ENCODE assay signal across 9 cellular contexts in genomic region chr16:84641643-84642358, GRCh38. TPM values are rescaled to one million over a fixed set of nuclear protein-coding genes. Genes with fewer than 3 reads are reported as not detected.
DNase-seq lines count a peak whose midpoint lies in the region; ATAC-seq, FAIRE-seq and TF ChIP-seq lines count a peak whose summit lies in the region.
"Had no signal": no experiment of that assay in that cellular context is flagged by ENCODE, and none has a peak within 500 bp of the region (broad histone marks: within the 10 kb centered on the region; RNA-seq: fewer than 3 reads in every experiment).

No MANE protein-coding gene starts in this region.

- intact Hi-C loops in K562 (cut with micrococcal nuclease): no loop called here
- intact Hi-C loops in spleen (cut with DNase I; ENCODE audit: low total_unique reads): no loop called here

- TF ChIP-seq CTCF in SK-N-SH (IDR thresholded peaks at IDR 0.05): no peak
- no peak for TF ChIP-seq CTCF in Loucy (conservative IDR thresholded peaks at IDR 0.05; ENCODE audit: low read length)
- TF ChIP-seq CTCF in K562 (IDR thresholded peaks at IDR 0.05 in 2 of 3, conservative IDR thresholded peaks at IDR 0.05 in 1 of 3; ENCODE audit: insufficient read depth in 2 of 3, low read depth in 1 of 3, low read length in 3 of 3): no peak
- no peak for TF ChIP-seq CTCF in spleen (IDR thresholded peaks at IDR 0.05 in 8 of 11, conservative IDR thresholded peaks at IDR 0.05 in 3 of 11)
- TF ChIP-seq CTCF in omental fat pad (IDR thresholded peaks at IDR 0.05): no peak

- H4K20me1 ChIP-seq in SK-N-SH (ENCODE audit: insufficient read depth): no peaks in the 10 kb centered on the region
- no peaks in the 10 kb centered on the region for H4K20me1 ChIP-seq in Loucy (ENCODE audit: insufficient read depth, low read length, poor library complexity, severe bottlenecking)
- H4K20me1 ChIP-seq in K562 (replicated peaks; ENCODE audit: control insufficient read depth, insufficient read depth, low read length): no peaks in the 10 kb centered on the region

- TF ChIP-seq POLR2A in K562 (conservative IDR thresholded peaks at IDR 0.05) (no peak), spleen (IDR thresholded peaks at IDR 0.05) (no peak)

- TF ChIP-seq RAD21 in SK-N-SH (IDR thresholded peaks at IDR 0.05; ENCODE audit: low read length) (no peak), K562 (CRISPR knock-in tag; conservative IDR thresholded peaks at IDR 0.05 in 1 of 2, IDR thresholded peaks at IDR 0.05 in 1 of 2) (no peak)

- no TSS peak for BruUV-seq in K562 (replicated peaks; lab: Mats Ljungman, UMichigan)

- in situ Hi-C loops in K562 (cut with MboI): no loop called here

- peaks cover 3% of the 10 kb centered on the region for H3F3A ChIP-seq in SK-N-SH (replicated peaks; ENCODE audit: insufficient read depth)
- H3F3A ChIP-seq in Loucy (ENCODE audit: low read depth): no peaks in the 10 kb centered on the region

- H2AFZ ChIP-seq in SK-N-SH (ENCODE audit: low read depth) (peak overlapping the region; percentile 60; the same call in 1 of the 2 replicates), Loucy (ENCODE audit: low read length) (peak overlapping the region; percentile 76), K562 (ENCODE audit: low read depth, low read length) (peak overlapping the region; percentile 91)

- H3K4me2 ChIP-seq in SK-N-SH: peak overlapping the region; percentile 54; the same call in 1 of the 2 replicates
- peak overlapping the region; percentile 86 for H3K4me2 ChIP-seq in Loucy (ENCODE audit: low read depth, low read length, poor library complexity, severe bottlenecking)
- no peak overlapping the region for H3K4me2 ChIP-seq in K562 (ENCODE audit: insufficient read depth, low read length)

- H3K9me3 ChIP-seq in SK-N-SH (no peaks in the 10 kb centered on the region), Loucy (ENCODE audit: insufficient read depth, low read depth, low read length) (no peaks in the 10 kb centered on the region), K562 (replicated peaks; ENCODE audit: control insufficient read depth, insufficient read depth, low read depth, low read length) (no peaks in the 10 kb centered on the region), spleen (no peaks in the 10 kb centered on the region)

- H3K36me3 ChIP-seq in SK-N-SH (replicated peaks in 1 of 2; ENCODE audit: control insufficient read depth in 1 of 2, insufficient read depth in 2 of 2, low read length in 1 of 2) (no peaks in the 10 kb centered on the region), Loucy (ENCODE audit: insufficient read depth, low read length) (no peaks in the 10 kb centered on the region), K562 (ENCODE audit: control insufficient read depth, insufficient read depth, low read length) (no peaks in the 10 kb centered on the region), spleen (no peaks in the 10 kb centered on the region)

- ATAC-seq in SK-N-SH treated with all-trans-retinoic acid at 6 μM for 48 hours: no peak
- no peak for ATAC-seq in K562
- no peak for ATAC-seq in HG03432 (IDR thresholded peaks at IDR 0.05; ENCODE audit: unreplicated experiment)
- ATAC-seq in omental fat pad (ENCODE audit: low FRiP score): no peak

- TF ChIP-seq EP300 in SK-N-SH (IDR thresholded peaks at IDR 0.05; ENCODE audit: borderline replicate concordance in 1 of 2, low read depth in 1 of 2, low read length in 1 of 2) (no peak), K562 (IDR thresholded peaks at IDR 0.05; ENCODE audit: low read length) (no peak)

- DNase-seq in SK-N-SH (no peak), K562 (ENCODE audit: extremely low read depth in 1 of 4, low spot score in 3 of 4) (no peak), spleen (no peak), NOMO-1 treated with dmso at 0.1 percent for 144 hours (lab: John Stamatoyannopoulos, UW; ENCODE audit: unreplicated experiment) (no peak), omental fat pad (ENCODE audit: low spot score) (no peak)

- H3K9ac ChIP-seq in SK-N-SH: peak overlapping the region; percentile 35; the same call in 1 of the 2 replicates
- H3K9ac ChIP-seq in Loucy (ENCODE audit: low read depth, low read length, poor library complexity, severe bottlenecking): peak overlapping the region; percentile 72
- H3K9ac ChIP-seq in K562 (ENCODE audit: insufficient read depth in 1 of 2, low read depth in 2 of 2, low read length in 2 of 2): peak overlapping the region in 1 of 2 experiments; percentile 69; a peak in 1 of 4 replicates

- POLR2A ChIA-PET in SK-N-SH (lab: Yijun Ruan, JAX) (no interaction called here), K562 (lab: Yijun Ruan, JAX) (interaction anchor here (0.6 to 1.1 kb wide), 2 partner anchors 30 to 151 kb away, joined by 3 to 4 read pairs; no protein-coding TSS in a partner anchor)

- H3K4me3 ChIP-seq in SK-N-SH (ENCODE audit: low read depth in 2 of 2, low read length in 1 of 2) (no peak overlapping the region), Loucy (ENCODE audit: low read length, poor library complexity, severe bottlenecking) (peak overlapping the region; percentile 66), K562 (no peak overlapping the region), spleen (peak overlapping the region in 1 of 8 donors; percentile 44)

- FAIRE-seq in K562 (lab: Jason Lieb, UNC): no peak
- FAIRE-seq: A204.1 had no signal

- WGBS in SK-N-SH (ENCODE audit: low lambda C conversion rate): 90% methylated on average over 6 of the region's 6 CpGs
- WGBS in K562 (ENCODE audit: insufficient coverage, low coverage, missing lambda C conversion rate): 42% methylated on average over 6 of the region's 6 CpGs
- 73 to 81% (median 77%) methylated on average over 6 of the region's 6 CpGs for WGBS in spleen, 5 donors

- H3K4me1 ChIP-seq in SK-N-SH (ENCODE audit: control insufficient read depth in 1 of 2, insufficient read depth in 2 of 2, low read depth in 1 of 2, low read length in 1 of 2) (peaks cover 13 to 25% of the 10 kb centered on the region in 2 experiments; a peak in 3 of 4 replicates), Loucy (ENCODE audit: insufficient read depth, low read length, poor library complexity, severe bottlenecking) (peaks cover 30% of the 10 kb centered on the region), K562 (replicated peaks in 1 of 2; ENCODE audit: control insufficient read depth in 2 of 2, insufficient read depth in 2 of 2, low read length in 2 of 2) (peaks cover 5 to 6% of the 10 kb centered on the region in 2 experiments; a peak in 4 of 5 replicates), spleen (peaks cover 33 to 84% (median 47%) of the 10 kb centered on the region in 6 donors)

- CTCF ChIA-PET in SK-N-SH (lab: Yijun Ruan, JAX) (interaction anchor here (0.7 to 2.1 kb wide), 4 partner anchors 19 to 99 kb away, joined by 3 to 9 read pairs (median 4); no protein-coding TSS in a partner anchor), K562 (lab: Yijun Ruan, JAX; ENCODE audit: low intra/inter-chr PET ratio) (no interaction called here)

- H3K79me2 ChIP-seq in SK-N-SH (ENCODE audit: insufficient read depth) (no peaks in the 10 kb centered on the region), Loucy (ENCODE audit: insufficient read depth, low read length) (no peaks in the 10 kb centered on the region), K562 (ENCODE audit: control insufficient read depth, insufficient read depth, low read length) (no peaks in the 10 kb centered on the region)

- H3K9me2 ChIP-seq in SK-N-SH (no peaks in the 10 kb centered on the region), Loucy (replicated peaks; ENCODE audit: low read depth, low read length) (no peaks in the 10 kb centered on the region)

- no peak overlapping the region for H3K27ac ChIP-seq in SK-N-SH (ENCODE audit: low read depth in 2 of 2, low read length in 1 of 2)
- H3K27ac ChIP-seq in K562 (ENCODE audit: extremely low read depth, low read depth, low read length): no peak overlapping the region
- H3K27ac ChIP-seq in spleen: peak overlapping the region in 5 of 8 donors; percentile 44 to 82 (median 71)

- H3K27me3 ChIP-seq in SK-N-SH (ENCODE audit: insufficient read depth) (no peaks in the 10 kb centered on the region), Loucy (ENCODE audit: insufficient read depth, low read length, poor library complexity, severe bottlenecking) (no peaks in the 10 kb centered on the region), K562 (ENCODE audit: control insufficient read depth in 2 of 2, insufficient read depth in 2 of 2, low read length in 2 of 2) (peaks cover 3 to 8% of the 10 kb centered on the region in 2 experiments; a peak in 3 of 5 replicates), spleen (replicated peaks in 1 of 7) (no peaks in the 10 kb centered on the region)

- H3K9me1 ChIP-seq in K562 (ENCODE audit: control insufficient read depth, insufficient read depth, low read length): no peaks in the 10 kb centered on the region

RNA-seq across cellular contexts. Expression of gene KLHL36, which starts 6.5 kb away (rescaled TPM):
- polyA plus RNA-seq in SK-N-SH (2012; rRNA removed): 39.8 and 43.3 TPM in 2 replicates
- polyA plus RNA-seq in SK-N-SH (2012; cell fraction: cytosol; rRNA removed): 17.4 and 26.1 TPM in 2 replicates
- 94.5 and 97.9 TPM in 2 replicates for polyA plus RNA-seq in SK-N-SH (2012; cell fraction: nucleus; rRNA removed)
- 52.2 and 130 TPM in 2 replicates for total RNA-seq in K562 (2011; cell fraction: chromatin; rRNA removed; ENCODE audit: low replicate concordance)
- 84.1 and 104 TPM in 2 replicates for total RNA-seq in K562 (2011; cell fraction: nucleolus; rRNA removed)
- total RNA-seq in K562 (2011; cell fraction: nucleoplasm; rRNA removed): 79.9 and 86.4 TPM in 2 replicates
- total RNA-seq in K562 (2014; rRNA removed): 30.6 and 40.4 TPM in 2 replicates
- total RNA-seq in K562 (2014; rRNA removed; fragmentation: Illumina TruSeq; extraction: Trizol): 15.5 and 16.6 TPM in 2 replicates
- total RNA-seq in K562 (2015; rRNA removed; fragmentation: Illumina TruSeq; extraction: Trizol): 18.5 and 21.1 TPM in 2 replicates
- 48.6 and 51.2 TPM in 2 replicates for total RNA-seq in K562 (2021)
- polyA plus RNA-seq in K562 (2011; rRNA removed): 25.6 and 34.8 TPM in 2 replicates
- polyA plus RNA-seq in K562 (2011; cell fraction: cytosol; rRNA removed): 33.1 and 49.1 TPM in 2 replicates
- polyA plus RNA-seq in K562 (2011; cell fraction: nucleus; rRNA removed): 59.7 and 85.8 TPM in 2 replicates
- polyA plus RNA-seq in K562 (2012): 22.4 and 33.6 TPM in 2 replicates
- 16.5 and 20.7 TPM in 2 replicates for polyA plus RNA-seq in K562 (2014; fragmentation: Illumina TruSeq; extraction: Trizol)
- polyA plus RNA-seq in K562 (2014; fragmentation: Nextera tagmentation; extraction: Ambion mirVana): 1 to 10 TPM; 2.1 to 2.5 TPM
- polyA plus RNA-seq in K562 (2014; rRNA removed): 25.4 and 30.1 TPM in 2 replicates
- polyA minus RNA-seq in K562 (2011; rRNA and poly(A)+ RNA removed): 31.9 and 39.3 TPM in 2 replicates
- 43.7 and 62.8 TPM in 2 replicates for polyA minus RNA-seq in K562 (2011; cell fraction: cytosol; rRNA and poly(A)+ RNA removed)
- polyA minus RNA-seq in K562 (2011; cell fraction: nucleus; rRNA and poly(A)+ RNA removed): 33.7 and 40.1 TPM in 2 replicates
- total RNA-seq in spleen: 10 to 100 TPM; 63.8 to 93.6 (median 73.6) TPM
- 10 to 100 TPM; 17.8 to 32.7 (median 24.8) TPM for polyA plus RNA-seq in spleen
- 10 to 100 TPM; 60.0 to 72.2 (median 65.8) TPM for total RNA-seq in omental fat pad

RNA-seq across cellular contexts. Expression of gene COTL1, which starts 23.9 kb away (rescaled TPM):
- 59.5 and 91.6 TPM in 2 replicates for polyA plus RNA-seq in SK-N-SH (2012; rRNA removed)
- polyA plus RNA-seq in SK-N-SH (2012; cell fraction: cytosol; rRNA removed): 99.1 and 101 TPM in 2 replicates
- polyA plus RNA-seq in SK-N-SH (2012; cell fraction: nucleus; rRNA removed): 72.6 and 94.3 TPM in 2 replicates
- 27.5 and 42.5 TPM in 2 replicates for total RNA-seq in K562 (2011; cell fraction: chromatin; rRNA removed; ENCODE audit: low replicate concordance)
- total RNA-seq in K562 (2011; cell fraction: nucleolus; rRNA removed): 32.2 and 34.5 TPM in 2 replicates
- 35.0 and 39.8 TPM in 2 replicates for total RNA-seq in K562 (2011; cell fraction: nucleoplasm; rRNA removed)
- 117 and 145 TPM in 2 replicates for total RNA-seq in K562 (2014; rRNA removed)
- 49.5 and 60.5 TPM in 2 replicates for total RNA-seq in K562 (2014; rRNA removed; fragmentation: Illumina TruSeq; extraction: Trizol)
- 71.8 and 72.5 TPM in 2 replicates for total RNA-seq in K562 (2015; rRNA removed; fragmentation: Illumina TruSeq; extraction: Trizol)
- total RNA-seq in K562 (2021): 185 and 186 TPM in 2 replicates
- 33.9 and 39.4 TPM in 2 replicates for polyA plus RNA-seq in K562 (2011; rRNA removed)
- 54.4 and 79.1 TPM in 2 replicates for polyA plus RNA-seq in K562 (2011; cell fraction: cytosol; rRNA removed)
- 33.5 and 46.0 TPM in 2 replicates for polyA plus RNA-seq in K562 (2011; cell fraction: nucleus; rRNA removed)
- polyA plus RNA-seq in K562 (2012): 111 and 131 TPM in 2 replicates
- polyA plus RNA-seq in K562 (2014; fragmentation: Illumina TruSeq; extraction: Trizol): 161 TPM in 2 replicates
- polyA plus RNA-seq in K562 (2014; fragmentation: Nextera tagmentation; extraction: Ambion mirVana): 10 to 100 TPM; 27.7 to 33.4 TPM
- polyA plus RNA-seq in K562 (2014; rRNA removed): 91.2 and 100 TPM in 2 replicates
- 21.2 and 25.2 TPM in 2 replicates for polyA minus RNA-seq in K562 (2011; rRNA and poly(A)+ RNA removed)
- 32.1 and 32.6 TPM in 2 replicates for polyA minus RNA-seq in K562 (2011; cell fraction: cytosol; rRNA and poly(A)+ RNA removed)
- polyA minus RNA-seq in K562 (2011; cell fraction: nucleus; rRNA and poly(A)+ RNA removed): 15.1 and 19.7 TPM in 2 replicates
- total RNA-seq in spleen: 100 to 1,000 TPM; 284 to 655 (median 457) TPM
- polyA plus RNA-seq in spleen: 100 to 1,000 TPM; 298 to 449 (median 303) TPM
- 10 to 100 TPM; 55.3 to 95.1 (median 78.4) TPM for total RNA-seq in omental fat pad

RNA-seq across cellular contexts. Expression of gene USP10, which starts 58.0 kb away (rescaled TPM):
- 41.6 and 49.2 TPM in 2 replicates for polyA plus RNA-seq in SK-N-SH (2012; rRNA removed)
- polyA plus RNA-seq in SK-N-SH (2012; cell fraction: cytosol; rRNA removed): 27.1 and 31.0 TPM in 2 replicates
- 103 and 133 TPM in 2 replicates for polyA plus RNA-seq in SK-N-SH (2012; cell fraction: nucleus; rRNA removed)
- total RNA-seq in K562 (2011; cell fraction: chromatin; rRNA removed; ENCODE audit: low replicate concordance): 154 and 338 TPM in 2 replicates
- 84.7 and 99.0 TPM in 2 replicates for total RNA-seq in K562 (2011; cell fraction: nucleolus; rRNA removed)
- total RNA-seq in K562 (2011; cell fraction: nucleoplasm; rRNA removed): 165 and 228 TPM in 2 replicates
- total RNA-seq in K562 (2014; rRNA removed): 78.1 and 96.9 TPM in 2 replicates
- 116 and 129 TPM in 2 replicates for total RNA-seq in K562 (2014; rRNA removed; fragmentation: Illumina TruSeq; extraction: Trizol)
- total RNA-seq in K562 (2015; rRNA removed; fragmentation: Illumina TruSeq; extraction: Trizol): 113 and 121 TPM in 2 replicates
- total RNA-seq in K562 (2021): 166 and 171 TPM in 2 replicates
- 130 and 174 TPM in 2 replicates for polyA plus RNA-seq in K562 (2011; rRNA removed)
- 147 and 220 TPM in 2 replicates for polyA plus RNA-seq in K562 (2011; cell fraction: cytosol; rRNA removed)
- 170 and 240 TPM in 2 replicates for polyA plus RNA-seq in K562 (2011; cell fraction: nucleus; rRNA removed)
- 98.9 and 130 TPM in 2 replicates for polyA plus RNA-seq in K562 (2012)
- polyA plus RNA-seq in K562 (2014; fragmentation: Illumina TruSeq; extraction: Trizol): 161 and 197 TPM in 2 replicates
- 10 to 100 TPM; 61.7 to 61.9 TPM for polyA plus RNA-seq in K562 (2014; fragmentation: Nextera tagmentation; extraction: Ambion mirVana)
- 87.2 and 93.2 TPM in 2 replicates for polyA plus RNA-seq in K562 (2014; rRNA removed)
- polyA minus RNA-seq in K562 (2011; rRNA and poly(A)+ RNA removed): 228 and 275 TPM in 2 replicates
- polyA minus RNA-seq in K562 (2011; cell fraction: cytosol; rRNA and poly(A)+ RNA removed): 118 and 134 TPM in 2 replicates
- 62.6 and 87.9 TPM in 2 replicates for polyA minus RNA-seq in K562 (2011; cell fraction: nucleus; rRNA and poly(A)+ RNA removed)
- total RNA-seq in spleen: 100 to 1,000 TPM in 1 of 7 donors, 10 to 100 TPM in 6; 76.7 to 105 (median 87.7) TPM
- polyA plus RNA-seq in spleen: 10 to 100 TPM; 28.1 to 36.5 (median 36.3) TPM
- total RNA-seq in omental fat pad: 10 to 100 TPM; 44.6 to 89.6 (median 55.9) TPM

Comparison
In these comparisons a context has a peak if more than half of its experiments do, and no peak if none do; other contexts are left out.
1. H3K27ac ChIP-seq: peak in spleen (5 of 8); none in SK-N-SH (0 of 2) and K562 (single experiment).
2. Peak in every context shown above with its lines, with median percentiles within 50 percentile points of each other: H2AFZ ChIP-seq.